Comparison of ENCODE assay signal across 7 cellular contexts in genomic region chr17:77071925-77072490, GRCh38.
"Had no signal": no experiment of that assay in that cellular context is flagged by ENCODE, and none has a peak within 500 bp of the region (broad histone marks: within the 10 kb centered on the region; RNA-seq: fewer than 3 reads in every experiment).

No MANE protein-coding gene starts in this region.

- DNase-seq: H9, HCEC 1CT, HFFc6, IMR-90, KBM-7 had no signal

- H3K27ac Mint-ChIP-seq: GM23338, H9, HFFc6 had no signal

- H3K4me3 ChIP-seq: GM23338 had no signal

- H3K4me3 Mint-ChIP-seq: GM23338, H9, HFFc6 had no signal

- H3K27ac ChIP-seq: HL-60 had no signal

- H3K9me3 Mint-ChIP-seq: GM23338, H9, HFFc6 had no signal
